ENCODE assay signal across 8 cellular contexts in the genomic region with DNA sequence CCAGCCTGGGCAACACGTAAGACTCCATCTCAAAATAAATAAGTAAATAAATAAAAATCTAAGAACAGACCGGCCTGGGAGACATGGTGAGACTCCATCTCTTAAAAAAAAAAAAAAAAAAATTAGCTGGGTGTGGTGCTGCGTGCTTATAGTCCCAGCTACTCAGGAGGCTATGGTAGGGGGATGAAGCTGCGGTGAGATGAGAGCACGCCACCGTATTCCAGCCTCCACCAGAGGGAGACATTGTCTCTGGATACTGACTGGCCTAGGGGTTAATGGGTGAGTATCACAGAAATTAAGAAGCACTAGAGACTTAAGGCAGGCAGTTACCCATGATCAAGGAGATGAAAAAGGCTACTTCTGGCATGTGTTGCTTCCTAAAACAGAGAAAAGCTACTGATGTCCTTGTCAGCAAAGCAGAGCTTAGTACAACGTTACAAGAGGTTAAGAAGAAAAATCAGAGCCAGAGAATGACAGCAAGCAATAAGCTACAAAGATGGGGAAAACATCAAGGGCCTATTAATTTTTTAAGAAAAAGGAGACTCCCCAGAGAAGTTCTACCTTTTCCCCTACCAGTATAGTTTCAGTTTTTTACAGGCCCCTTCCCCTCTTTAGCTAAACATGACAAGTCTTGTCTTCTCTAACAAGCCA. TPM values are rescaled to one million over a fixed set of nuclear protein-coding genes. Genes with fewer than 3 reads are reported as not detected.
DNase-seq lines count a peak whose midpoint lies in the region; ATAC-seq and TF ChIP-seq lines count a peak whose summit lies in the region.

No MANE protein-coding gene starts in this region.

- H2AFZ ChIP-seq in SU-DHL-6 (ENCODE audit: low read depth, low read length, severe bottlenecking): no peak overlapping the region

- H3K36me3 ChIP-seq in SU-DHL-6 (ENCODE audit: low read length) (peaks cover 45% of the 10 kb centered on the region), left ventricle myocardium inferior (peaks cover 84% of the 10 kb centered on the region)

- H3K4me3 ChIP-seq in SU-DHL-6 (ENCODE audit: insufficient read depth, low read length, poor library complexity, severe bottlenecking) (no peak overlapping the region), left ventricle myocardium inferior (no peak overlapping the region), retinal pigment epithelial cell (ENCODE audit: low read length) (no peak overlapping the region)

- TF ChIP-seq CTCF in SU-DHL-6 (IDR thresholded peaks at IDR 0.05; ENCODE audit: insufficient read depth, low read length, poor library complexity, severe bottlenecking) (peak; percentile 54), left ventricle myocardium inferior (IDR thresholded peaks at IDR 0.05; ENCODE audit: borderline replicate concordance) (peak; percentile 80), retinal pigment epithelial cell (conservative IDR thresholded peaks at IDR 0.05; ENCODE audit: low read depth, low read length) (peak; percentile 85)

- peaks cover 19% of the 10 kb centered on the region for H3F3A ChIP-seq in SU-DHL-6 (ENCODE audit: insufficient read depth)

- peaks cover 39% of the 10 kb centered on the region for H3K79me2 ChIP-seq in SU-DHL-6 (ENCODE audit: insufficient read depth, low read length)

- ATAC-seq in GM21576 (IDR thresholded peaks at IDR 0.05; ENCODE audit: unreplicated experiment) (peak; percentile 51), HG03097 (IDR thresholded peaks at IDR 0.05; ENCODE audit: low FRiP score, unreplicated experiment) (no peak)

- intact Hi-C loops in left ventricle myocardium inferior (cut with micrococcal nuclease): loop anchor here (5.0 kb wide), 1 partner anchor 124 kb away; no protein-coding TSS in a partner anchor

- H3K27me3 ChIP-seq in SU-DHL-6 (ENCODE audit: low read length) (no peaks in the 10 kb centered on the region), left ventricle myocardium inferior (ENCODE audit: low read depth) (no peaks in the 10 kb centered on the region)

- no peak overlapping the region for H3K4me2 ChIP-seq in SU-DHL-6 (ENCODE audit: low read depth, low read length, poor library complexity, severe bottlenecking)

- H3K9me2 ChIP-seq in SU-DHL-6 (replicated peaks; ENCODE audit: insufficient read depth, low read length): no peaks in the 10 kb centered on the region

- H4K20me1 ChIP-seq in SU-DHL-6 (ENCODE audit: low read depth, low read length): peaks cover 10% of the 10 kb centered on the region; the same call in 1 of the 2 replicates

- H3K9ac ChIP-seq in SU-DHL-6 (ENCODE audit: low read length): no peak overlapping the region

- DNase-seq in CD1c-positive myeloid dendritic cell (ENCODE audit: extremely low spot score) (peak; percentile 80), NCI-H1048 (lab: John Stamatoyannopoulos, UW) (peak; percentile 14), left ventricle myocardium inferior (peak; percentile 34), retinal pigment epithelial cell (ENCODE audit: low read depth) (no peak)
- peak; percentile 34 for DNase-seq in activated naive CD8-positive, alpha-beta T cell treated with anti-CD3 and anti-CD28 coated beads, Interleukin-2, amount 50 U/mL, for 16 hours (ENCODE audit: low read depth, low spot score)

- H3K9me3 ChIP-seq in SU-DHL-6 (ENCODE audit: insufficient read depth, low read length) (no peaks in the 10 kb centered on the region), left ventricle myocardium inferior (replicated peaks) (no peaks in the 10 kb centered on the region)

- peaks cover 27% of the 10 kb centered on the region for H3K4me1 ChIP-seq in left ventricle myocardium inferior

- H3K27ac ChIP-seq in SU-DHL-6 (ENCODE audit: low read depth, low read length) (no peak overlapping the region), left ventricle myocardium inferior (replicated peaks) (no peak overlapping the region)

RNA-seq across cellular contexts. Expression of a gene that starts 8.6 kb away (rescaled TPM):
- total RNA-seq in left ventricle myocardium inferior: 76.4 TPM
